ENCODE assay signal across 15 cellular contexts in genomic region chr1:204870165-204870912, GRCh38. TPM values are rescaled to one million over a fixed set of nuclear protein-coding genes. Genes with fewer than 3 reads are reported as not detected.
DNase-seq lines count a peak whose midpoint lies in the region; ATAC-seq and TF ChIP-seq lines count a peak whose summit lies in the region.
"Had no signal": no experiment of that assay in that cellular context is flagged by ENCODE, and none has a peak within 500 bp of the region (broad histone marks: within the 10 kb centered on the region; RNA-seq: fewer than 3 reads in every experiment).

Gene NFASC, plus strand, starts transcription at chr1:204870862. Its CDS starts 73,454 bp downstream, at chr1:204944316.

- TF ChIP-seq CTCF in glutamatergic neuron (IDR thresholded peaks at IDR 0.05; ENCODE audit: partially characterized antibody, unreplicated experiment) (no peak), nephron (IDR thresholded peaks at IDR 0.05; ENCODE audit: unreplicated experiment in 3 of 3) (no peak), thoracic aorta (IDR thresholded peaks at IDR 0.05) (no peak), GM10248 (IDR thresholded peaks at IDR 0.05; ENCODE audit: control extremely low read depth, extremely low read depth, low read depth, missing control alignments) (no peak), tibial artery (IDR thresholded peaks at IDR 0.05) (no peak)

- ATAC-seq in thoracic aorta (ENCODE audit: insufficient number of reproducible peaks, low FRiP score, low read depth) (no peak), GM18502 (IDR thresholded peaks at IDR 0.05; ENCODE audit: poor library complexity, unreplicated experiment) (no peak)
- ATAC-seq: natural killer cell; stimulated activated memory B cell treated with anti-CD40 and anti-IgM and Interleukin-4, amounts not matched to agents 10 μg/mL and 1 μg/mL and 100 μg/mL, for 72 hours had no signal

- H3K4me3 ChIP-seq in thoracic aorta: no peak within 1 kb of the TSS
- H3K4me3 ChIP-seq in tibial artery: no peak within 1 kb of the TSS

- peaks cover 19% of the 10 kb centered on the region for H3K27me3 Mint-ChIP-seq in glutamatergic neuron (ENCODE audit: unreplicated experiment)
- H3K27me3 Mint-ChIP-seq in nephron (ENCODE audit: low read depth): peaks cover 13% of the 10 kb centered on the region

- H3K9me3 ChIP-seq in thoracic aorta (no peaks in the 10 kb centered on the region), tibial artery (no peaks in the 10 kb centered on the region)

- no peak within 1 kb of the TSS for H3K27ac ChIP-seq in thoracic aorta
- no peak within 1 kb of the TSS for H3K27ac ChIP-seq in tibial artery

- no peaks in the 10 kb centered on the region for H3K27me3 ChIP-seq in thoracic aorta (replicated peaks; ENCODE audit: insufficient read depth)
- no peaks in the 10 kb centered on the region for H3K27me3 ChIP-seq in tibial artery

- peak within 1 kb of the TSS; percentile 83 for H3K27ac Mint-ChIP-seq in glutamatergic neuron (ENCODE audit: unreplicated experiment)
- H3K27ac Mint-ChIP-seq in nephron: peak within 1 kb of the TSS in 2 of 3 experiments; percentile 29 to 89
- H3K27ac Mint-ChIP-seq: activated CD4-positive, alpha-beta memory T cell treated with anti-CD3 and anti-CD28 coated beads for 36 hours; natural killer cell; stimulated activated memory B cell treated with anti-CD40 and anti-IgM and Interleukin-4, amounts not matched to agents 10 μg/mL and 1 μg/mL and 100 μg/mL, for 72 hours; T-helper 1 cell treated with Interleukin-12 subunit alpha and Interleukin-12 subunit beta and Interleukin-4 antibody, amounts not matched to agents 30 μg/mL and 1 μg/mL, for 36 hours had no signal

- H3K36me3 Mint-ChIP-seq in glutamatergic neuron (ENCODE audit: unreplicated experiment) (no peaks in the 10 kb centered on the region), nephron (ENCODE audit: low read depth) (no peaks in the 10 kb centered on the region)
- H3K36me3 Mint-ChIP-seq: activated CD4-positive, alpha-beta memory T cell treated with anti-CD3 and anti-CD28 coated beads for 36 hours; CD4-positive, alpha-beta memory T cell; natural killer cell; stimulated activated memory B cell treated with anti-CD40 and anti-IgM and Interleukin-4, amounts not matched to agents 10 μg/mL and 1 μg/mL and 100 μg/mL, for 72 hours had no signal

- H3K4me1 ChIP-seq in thoracic aorta (ENCODE audit: control insufficient read depth in 1 of 2, low read depth in 2 of 2): no peaks in the 10 kb centered on the region
- peaks cover 0 to 9% (median 2%) of the 10 kb centered on the region in 4 donors for H3K4me1 ChIP-seq in tibial artery

- H3K36me3 ChIP-seq in thoracic aorta (no peaks in the 10 kb centered on the region), tibial artery (no peaks in the 10 kb centered on the region)

- H3K9me3 Mint-ChIP-seq in glutamatergic neuron (ENCODE audit: unreplicated experiment) (peaks cover 5% of the 10 kb centered on the region), nephron (no peaks in the 10 kb centered on the region)
- H3K9me3 Mint-ChIP-seq: activated CD4-positive, alpha-beta memory T cell treated with anti-CD3 and anti-CD28 coated beads for 36 hours; CD4-positive, alpha-beta memory T cell; natural killer cell; stimulated activated memory B cell treated with anti-CD40 and anti-IgM and Interleukin-4, amounts not matched to agents 10 μg/mL and 1 μg/mL and 100 μg/mL, for 72 hours; T-helper 1 cell treated with Interleukin-12 subunit alpha and Interleukin-12 subunit beta and Interleukin-4 antibody, amounts not matched to agents 30 μg/mL and 1 μg/mL, for 36 hours had no signal

- DNase-seq in amygdala (lab: John Stamatoyannopoulos, UW): peak in 51 of 56 donors; percentile 32 to 96 (median 76)
- peak; percentile 64 for DNase-seq in glutamatergic neuron
- DNase-seq in thoracic aorta (ENCODE audit: low spot score): no peak
- no peak for DNase-seq in dermis blood vessel endothelial cell
- no peak for DNase-seq in GM10248 (ENCODE audit: extremely low spot score)
- DNase-seq in tibial artery: no peak
- DNase-seq: activated CD4-positive, alpha-beta memory T cell treated with anti-CD3 and anti-CD28 coated beads for 36 hours; CD4-positive, alpha-beta memory T cell; MM.1S; natural killer cell; NCI-H226 had no signal

- peaks cover 84% of the 10 kb centered on the region for H3K4me1 Mint-ChIP-seq in glutamatergic neuron (ENCODE audit: low read depth, unreplicated experiment)
- peaks cover 42% of the 10 kb centered on the region for H3K4me1 Mint-ChIP-seq in nephron
- H3K4me1 Mint-ChIP-seq: CD4-positive, alpha-beta memory T cell; natural killer cell; stimulated activated memory B cell treated with anti-CD40 and anti-IgM and Interleukin-4, amounts not matched to agents 10 μg/mL and 1 μg/mL and 100 μg/mL, for 72 hours had no signal

- H3K4me3 Mint-ChIP-seq in glutamatergic neuron (ENCODE audit: unreplicated experiment) (peak within 1 kb of the TSS; percentile 68), nephron (peak within 1 kb of the TSS; percentile 4 to 7 (median 5))
- H3K4me3 Mint-ChIP-seq: activated CD4-positive, alpha-beta memory T cell treated with anti-CD3 and anti-CD28 coated beads for 36 hours; CD4-positive, alpha-beta memory T cell; natural killer cell; stimulated activated memory B cell treated with anti-CD40 and anti-IgM and Interleukin-4, amounts not matched to agents 10 μg/mL and 1 μg/mL and 100 μg/mL, for 72 hours; T-helper 1 cell treated with Interleukin-12 subunit alpha and Interleukin-12 subunit beta and Interleukin-4 antibody, amounts not matched to agents 30 μg/mL and 1 μg/mL, for 36 hours had no signal

- POLR2A ChIA-PET in GM10248 (lab: Yijun Ruan, JAX): no interaction called here

- CTCF ChIA-PET in GM10248 (lab: Yijun Ruan, JAX): interaction anchor here (1.2 kb wide), 1 partner anchor 64 kb away, joined by 3 read pairs; no protein-coding TSS in a partner anchor

- intact Hi-C loops in tibial artery (cut with DNase I; ENCODE audit: low total_unique reads): no loop called here

RNA-seq across cellular contexts. Expression of gene NFASC, which starts in this region (rescaled TPM):
- total RNA-seq in glutamatergic neuron (ENCODE audit: unreplicated experiment) (301 TPM), thoracic aorta (10 to 100 TPM; 26.2 to 29.5 TPM), dermis blood vessel endothelial cell (0.17 and 0.42 TPM in 2 replicates)
- total RNA-seq: CD4-positive, alpha-beta memory T cell had no signal

Comparison
In these comparisons a context has a peak if more than half of its experiments do, and no peak if none do; other contexts are left out.
1. RNA of gene NFASC (total RNA-seq): 301 TPM in glutamatergic neuron (single experiment) and 26.2 to 29.5 TPM in thoracic aorta; 0.17 to 0.42 TPM in dermis blood vessel endothelial cell; every median in the first group is over 10 times any median in the second.
2. DNase-seq: peak in amygdala (51 of 56) and glutamatergic neuron (single experiment); none in thoracic aorta (single experiment), dermis blood vessel endothelial cell (single experiment), GM10248 (single experiment) and tibial artery (0 of 2).